Comparison of ENCODE assay signal across 1 cellular context in the genomic region with DNA sequence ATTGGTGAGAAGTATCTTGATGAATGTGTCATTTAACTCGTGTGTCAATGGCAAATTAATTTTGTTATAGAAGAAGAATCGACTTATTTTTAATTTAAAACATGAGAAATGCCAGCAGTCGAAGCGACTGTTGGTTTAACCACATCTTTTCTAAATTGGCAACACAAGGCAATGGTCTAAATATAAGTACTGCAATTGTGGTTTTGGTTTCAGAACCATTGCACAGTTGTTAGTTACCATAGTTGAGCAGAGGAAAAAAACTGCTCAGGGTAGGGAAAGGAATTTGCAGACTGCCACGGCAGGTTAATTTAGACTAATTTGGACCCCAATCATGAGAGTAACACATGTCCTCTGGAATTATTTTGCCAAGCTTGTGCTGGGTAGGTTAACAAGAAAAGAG.
TF ChIP-seq lines count a peak whose summit lies in the region.

No MANE protein-coding gene starts in this region.

TF ChIP-seq in IMR-90, 13 proteins besides CTCF, POLR2A, EP300 and RAD21 (continued from another document):
- no peak for TF ChIP-seq ELK1 (IDR thresholded peaks at IDR 0.05; ENCODE audit: borderline replicate concordance, low read depth, low read length)
- TF ChIP-seq NFE2L2 (IDR thresholded peaks at IDR 0.05; ENCODE audit: low read depth, low read length): no peak
- no peak for TF ChIP-seq MXI1 (IDR thresholded peaks at IDR 0.05; ENCODE audit: borderline replicate concordance, low read depth, low read length)
- TF ChIP-seq, protein P1, sequence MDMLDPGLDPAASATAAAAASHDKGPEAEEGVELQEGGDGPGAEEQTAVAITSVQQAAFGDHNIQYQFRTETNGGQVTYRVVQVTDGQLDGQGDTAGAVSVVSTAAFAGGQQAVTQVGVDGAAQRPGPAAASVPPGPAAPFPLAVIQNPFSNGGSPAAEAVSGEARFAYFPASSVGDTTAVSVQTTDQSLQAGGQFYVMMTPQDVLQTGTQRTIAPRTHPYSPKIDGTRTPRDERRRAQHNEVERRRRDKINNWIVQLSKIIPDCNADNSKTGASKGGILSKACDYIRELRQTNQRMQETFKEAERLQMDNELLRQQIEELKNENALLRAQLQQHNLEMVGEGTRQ (IDR thresholded peaks at IDR 0.05; ENCODE audit: low read depth, low read length): no peak
- TF ChIP-seq MAFK (IDR thresholded peaks at IDR 0.05; ENCODE audit: low read depth, low read length): no peak
TF ChIP-seq in IMR-90: peak in this region for 0.
